22 cellular contexts compared by ENCODE assay signal in genomic region chr1:168582690-168583325, GRCh38. TPM values are rescaled to one million over a fixed set of nuclear protein-coding genes. Genes with fewer than 3 reads are reported as not detected.
DNase-seq lines count a peak whose midpoint lies in the region; ATAC-seq and TF ChIP-seq lines count a peak whose summit lies in the region.
"Had no signal": no experiment of that assay in that cellular context is flagged by ENCODE, and none has a peak within 500 bp of the region (broad histone marks: within the 10 kb centered on the region; RNA-seq: fewer than 3 reads in every experiment).

No MANE protein-coding gene starts in this region.

- H3K56ac ChIP-seq in IMR-90 (ENCODE audit: extremely low read depth, insufficient read depth, low read length): no peak overlapping the region

- no peak overlapping the region for H2BK20ac ChIP-seq in IMR-90 (ENCODE audit: low read depth, low read length)

- H3K36me3 ChIP-seq in IMR-90 (ENCODE audit: control insufficient read depth, insufficient read depth, low read length): no peaks in the 10 kb centered on the region
- H3K36me3 ChIP-seq: gastrocnemius medialis, tibial artery had no signal

- no peaks in the 10 kb centered on the region for H3K36me3 Mint-ChIP-seq in chondrocyte (ENCODE audit: low read depth)
- peaks cover 5% of the 10 kb centered on the region for H3K36me3 Mint-ChIP-seq in natural killer cell treated with Interleukin-12 subunit alpha and Interleukin-12 subunit beta and Interleukin-15 and Interleukin-18, amount 100 ng/mL, for 72 hours
- H3K36me3 Mint-ChIP-seq: naive thymus-derived CD8-positive, alpha-beta T cell had no signal

- no peak for TF ChIP-seq POLR2A in IMR-90 (IDR thresholded peaks at IDR 0.05; ENCODE audit: low read depth, low read length)

- H2AFZ ChIP-seq in IMR-90 (replicated peaks; ENCODE audit: low read length, poor library complexity): no peak overlapping the region

- intact Hi-C loops in IMR-90 (cut with micrococcal nuclease): no loop called here
- intact Hi-C loops in left colon (cut with DNase I, micrococcal nuclease): no loop called here

- no peak overlapping the region for H2BK120ac ChIP-seq in IMR-90 (ENCODE audit: low read depth, low read length)

- peak; percentile 52 for DNase-seq in AG08395 (ENCODE audit: low spot score)
- DNase-seq in IMR-90: peak; percentile 8
- DNase-seq in chondrocyte (ENCODE audit: low spot score): no peak
- peak; percentile 90 for DNase-seq in kidney tubule cell (ENCODE audit: low spot score)
- no peak for DNase-seq in RKO (ENCODE audit: low spot score)
- no peak for DNase-seq in stimulated activated CD4-positive, alpha-beta T cell treated with anti-CD3 and anti-CD28 coated beads, Interleukin-12 subunit alpha, Interleukin-12 subunit beta, amount 100 ng/mL, for 4 hours
- no peak for DNase-seq in left colon
- no peak for DNase-seq in natural killer cell treated with Interleukin-12 subunit alpha and Interleukin-12 subunit beta and Interleukin-15 and Interleukin-18, amount 100 ng/mL, for 72 hours (ENCODE audit: low spot score)
- DNase-seq: caudate nucleus; effector memory CD8-positive, alpha-beta T cell; gastrocnemius medialis; naive thymus-derived CD8-positive, alpha-beta T cell; NCI-H2081; NCI-H510A treated with DMSO at 0.1 percent for 48 hours; SHP77; T-helper 2 cell; tibial artery had no signal

- ATAC-seq in IMR-90 (ENCODE audit: low read depth): peak; percentile 37; the same call in 1 of the 2 replicates
- ATAC-seq in left colon: no peak
- ATAC-seq in natural killer cell treated with Interleukin-12 subunit alpha and Interleukin-12 subunit beta and Interleukin-15 and Interleukin-18, amount 100 ng/mL, for 72 hours: no peak
- ATAC-seq: effector memory CD8-positive, alpha-beta T cell; gastrocnemius medialis; HepG2; naive thymus-derived CD8-positive, alpha-beta T cell; stimulated activated effector memory CD8-positive, alpha-beta T cell treated with anti-CD3 and anti-CD28 coated beads, Interleukin-12 subunit alpha, Interleukin-12 subunit beta, amount 100 ng/mL, for 72 hours had no signal

- no peaks in the 10 kb centered on the region for H4K20me1 ChIP-seq in IMR-90 (ENCODE audit: insufficient read depth, low read length)

- no peaks in the 10 kb centered on the region for H3K9me3 ChIP-seq in IMR-90 (ENCODE audit: control insufficient read depth, insufficient read depth, low read length)
- H3K9me3 ChIP-seq: gastrocnemius medialis, tibial artery had no signal

- no peak overlapping the region for H3K27ac ChIP-seq in IMR-90 (ENCODE audit: insufficient read depth, low read length)
- H3K27ac ChIP-seq: gastrocnemius medialis, tibial artery had no signal

- POLR2A ChIA-PET in IMR-90 (lab: Charles Lee; ENCODE audit: unreplicated experiment): no interaction called here

- H3K4ac ChIP-seq in IMR-90 (ENCODE audit: low read depth, low read length): no peak overlapping the region

- TF ChIP-seq CTCF in IMR-90 (conservative IDR thresholded peaks at IDR 0.05; ENCODE audit: low read depth, low read length) (no peak), chondrocyte (IDR thresholded peaks at IDR 0.05) (no peak)

- no TSS peak for BruUV-seq in IMR-90 (replicated peaks; lab: Mats Ljungman, UMichigan)

- H3K14ac ChIP-seq in IMR-90 (replicated peaks; ENCODE audit: low read depth, low read length): no peak overlapping the region

- in situ Hi-C loops in IMR-90 (cut with MboI; ENCODE audit: low sequenced_read_pairs): no loop called here

- H2AK9ac ChIP-seq in IMR-90 (replicated peaks; ENCODE audit: low read depth, low read length, poor library complexity): no peak overlapping the region

- CTCF ChIA-PET in IMR-90 (lab: Yijun Ruan, JAX): interaction anchor here (0.6 kb wide), 1 partner anchor 633 kb away, joined by 5 read pairs; no protein-coding TSS in a partner anchor

- H3K9me1 ChIP-seq in IMR-90 (ENCODE audit: insufficient read depth, low read length): no peaks in the 10 kb centered on the region

- no peak overlapping the region for H4K5ac ChIP-seq in IMR-90 (ENCODE audit: low read depth, low read length)

- no peak for TF ChIP-seq RAD21 in IMR-90 (IDR thresholded peaks at IDR 0.05; ENCODE audit: low read length)

- no peak overlapping the region for H2BK5ac ChIP-seq in IMR-90 (ENCODE audit: low read depth, low read length, poor library complexity, severe bottlenecking)

- no peaks in the 10 kb centered on the region for H3K27me3 ChIP-seq in IMR-90 (ENCODE audit: control insufficient read depth, insufficient read depth, low read length)
- H3K27me3 ChIP-seq: gastrocnemius medialis, tibial artery had no signal

- H3K4me3 ChIP-seq in IMR-90 (ENCODE audit: insufficient read depth, low read depth, low read length): no peak overlapping the region
- H3K4me3 ChIP-seq: gastrocnemius medialis, tibial artery had no signal

- dilution Hi-C loops in IMR-90 (cut with HindIII; ENCODE audit: low sequenced_read_pairs, unreplicated experiment): no loop called here

- H3K27me3 Mint-ChIP-seq in chondrocyte (ENCODE audit: low read depth): no peaks in the 10 kb centered on the region
- no peaks in the 10 kb centered on the region for H3K27me3 Mint-ChIP-seq in natural killer cell treated with Interleukin-12 subunit alpha and Interleukin-12 subunit beta and Interleukin-15 and Interleukin-18, amount 100 ng/mL, for 72 hours
- H3K27me3 Mint-ChIP-seq: effector memory CD8-positive, alpha-beta T cell; naive thymus-derived CD8-positive, alpha-beta T cell had no signal

- peak overlapping the region; percentile 9 for H3K27ac Mint-ChIP-seq in chondrocyte (ENCODE audit: unreplicated experiment)
- no peak overlapping the region for H3K27ac Mint-ChIP-seq in natural killer cell treated with Interleukin-12 subunit alpha and Interleukin-12 subunit beta and Interleukin-15 and Interleukin-18, amount 100 ng/mL, for 72 hours
- H3K27ac Mint-ChIP-seq: effector memory CD8-positive, alpha-beta T cell; stimulated activated effector memory CD8-positive, alpha-beta T cell treated with anti-CD3 and anti-CD28 coated beads, Interleukin-12 subunit alpha, Interleukin-12 subunit beta, amount 100 ng/mL, for 72 hours had no signal

- 0% methylated on average over 1 of the region's 6 CpGs; no CpG with 5 or more reads in 1 of the 2 experiments for WGBS in IMR-90 (ENCODE audit: extremely low coverage in 2 of 2, insufficient read length in 1 of 2), 2 experiments

- peaks cover 40% of the 10 kb centered on the region for H3K4me1 Mint-ChIP-seq in chondrocyte (ENCODE audit: low read depth)
- peaks cover 30 to 32% of the 10 kb centered on the region in 2 donors for H3K4me1 Mint-ChIP-seq in natural killer cell treated with Interleukin-12 subunit alpha and Interleukin-12 subunit beta and Interleukin-15 and Interleukin-18, amount 100 ng/mL, for 72 hours (ENCODE audit: low read depth in 2 of 2)

- H4K91ac ChIP-seq in IMR-90 (ENCODE audit: insufficient read depth, low read depth, low read length): no peak overlapping the region

- no peak overlapping the region for H3K4me3 Mint-ChIP-seq in chondrocyte (ENCODE audit: unreplicated experiment)
- no peak overlapping the region for H3K4me3 Mint-ChIP-seq in natural killer cell treated with Interleukin-12 subunit alpha and Interleukin-12 subunit beta and Interleukin-15 and Interleukin-18, amount 100 ng/mL, for 72 hours
- H3K4me3 Mint-ChIP-seq: effector memory CD8-positive, alpha-beta T cell; naive thymus-derived CD8-positive, alpha-beta T cell; stimulated activated effector memory CD8-positive, alpha-beta T cell treated with anti-CD3 and anti-CD28 coated beads, Interleukin-12 subunit alpha, Interleukin-12 subunit beta, amount 100 ng/mL, for 72 hours had no signal

- no peak overlapping the region for H3K18ac ChIP-seq in IMR-90 (ENCODE audit: low read depth, low read length)

- H2BK15ac ChIP-seq in IMR-90 (ENCODE audit: low read depth, low read length): no peak overlapping the region

- no peak overlapping the region for H3K23ac ChIP-seq in IMR-90 (ENCODE audit: low read depth, low read length)

- H3K4me1 ChIP-seq in IMR-90 (ENCODE audit: control insufficient read depth, insufficient read depth, low read length): no peaks in the 10 kb centered on the region

- no peak overlapping the region for H3K9ac ChIP-seq in IMR-90 (ENCODE audit: low read depth, low read length)

- H4K8ac ChIP-seq in IMR-90 (ENCODE audit: low read depth in 2 of 2, low read length in 2 of 2): no peak overlapping the region

- H3K4me2 ChIP-seq in IMR-90 (ENCODE audit: low read depth, low read length): no peak overlapping the region

- H2AK5ac ChIP-seq in IMR-90 (ENCODE audit: low read depth, low read length): no peak overlapping the region

- peaks cover 2% of the 10 kb centered on the region for H3K9me3 Mint-ChIP-seq in chondrocyte (ENCODE audit: low read depth)
- H3K9me3 Mint-ChIP-seq in natural killer cell treated with Interleukin-12 subunit alpha and Interleukin-12 subunit beta and Interleukin-15 and Interleukin-18, amount 100 ng/mL, for 72 hours: peaks cover 3% of the 10 kb centered on the region
- H3K9me3 Mint-ChIP-seq: effector memory CD8-positive, alpha-beta T cell had no signal

- H3K79me1 ChIP-seq in IMR-90 (ENCODE audit: low read depth in 1 of 2, low read length in 2 of 2): no peaks in the 10 kb centered on the region

TF ChIP-seq in IMR-90, 13 proteins besides CTCF, POLR2A, EP300 and RAD21 (continues in another document):
- TF ChIP-seq RFX5 (IDR thresholded peaks at IDR 0.05; ENCODE audit: low read depth, low read length) (no peak), CHD1 (IDR thresholded peaks at IDR 0.05; ENCODE audit: low read depth, low read length) (no peak), MAFK (IDR thresholded peaks at IDR 0.05; ENCODE audit: low read depth, low read length) (no peak)

RNA-seq across cellular contexts. Expression of gene XCL1, which starts 6.4 kb away (rescaled TPM):
- not detected in 2 replicates for total RNA-seq in IMR-90 (2012; rRNA removed)
- not detected in 2 replicates for polyA plus RNA-seq in IMR-90 (2012; rRNA removed)
- not detected in 2 replicates for polyA plus RNA-seq in IMR-90 (2012; cell fraction: cytosol; rRNA removed)
- polyA plus RNA-seq in IMR-90 (2012; cell fraction: nucleus; rRNA removed; ENCODE audit: low replicate concordance): not detected in 2 replicates
- 0.25 TPM in 1 of 3 replicates, not detected in the others for total RNA-seq in chondrocyte
- total RNA-seq in left colon: under 1 TPM in 1 of 2 donors, not detected in 1; 0.24 TPM
- 1 to 10 TPM; 4.1 to 4.4 TPM for total RNA-seq in natural killer cell treated with Interleukin-12 subunit alpha and Interleukin-12 subunit beta and Interleukin-15 and Interleukin-18, amount 100 ng/mL, for 72 hours
- total RNA-seq: A172, gastrocnemius medialis, lung microvascular endothelial cell, posterior vena cava had no signal

RNA-seq across cellular contexts. Expression of gene XCL2, which starts 39.0 kb away (rescaled TPM):
- not detected in 2 replicates for total RNA-seq in IMR-90 (2012; rRNA removed)
- polyA plus RNA-seq in IMR-90 (2012; rRNA removed): not detected in 2 replicates
- polyA plus RNA-seq in IMR-90 (2012; cell fraction: cytosol; rRNA removed): not detected in 2 replicates
- polyA plus RNA-seq in IMR-90 (2012; cell fraction: nucleus; rRNA removed; ENCODE audit: low replicate concordance): not detected in 2 replicates
- total RNA-seq in chondrocyte: not detected in 3 replicates
- under 1 TPM; 0.67 to 0.70 TPM for total RNA-seq in left colon
- total RNA-seq in natural killer cell treated with Interleukin-12 subunit alpha and Interleukin-12 subunit beta and Interleukin-15 and Interleukin-18, amount 100 ng/mL, for 72 hours: 1 to 10 TPM; 2.7 TPM
- total RNA-seq: A172; HepG2; lung microvascular endothelial cell; naive thymus-derived CD8-positive, alpha-beta T cell; posterior vena cava had no signal

Comparison
In these comparisons a context has a peak if more than half of its experiments do, and no peak if none do; other contexts are left out.
1. DNase-seq: peak in AG08395 (single experiment), IMR-90 (single experiment) and kidney tubule cell (single experiment); none in chondrocyte (single experiment), RKO (single experiment), stimulated activated CD4-positive, alpha-beta T cell treated with anti-CD3 and anti-CD28 coated beads, Interleukin-12 subunit alpha, Interleukin-12 subunit beta, amount 100 ng/mL, for 4 hours (single experiment), left colon (0 of 2) and natural killer cell treated with Interleukin-12 subunit alpha and Interleukin-12 subunit beta and Interleukin-15 and Interleukin-18, amount 100 ng/mL, for 72 hours (single experiment).